ENCODE assay signal across 8 cellular contexts in genomic region chr6:138654715-138655634, GRCh38.
DNase-seq lines count a peak whose midpoint lies in the region; ATAC-seq and TF ChIP-seq lines count a peak whose summit lies in the region.

No MANE protein-coding gene starts in this region.

- no peaks in the 10 kb centered on the region for H3K27me3 ChIP-seq in brain microvascular endothelial cell (replicated peaks)

- ATAC-seq in GM21360 (IDR thresholded peaks at IDR 0.05; ENCODE audit: unreplicated experiment) = peak; percentile 98
- ATAC-seq in HG03457 (IDR thresholded peaks at IDR 0.05; ENCODE audit: unreplicated experiment) = peak; percentile 94

- peak; percentile 51 for DNase-seq in COLO829 (ENCODE audit: low spot score)
- peak; percentile 40 for DNase-seq in brain microvascular endothelial cell
- DNase-seq in stimulated activated CD8-positive, alpha-beta memory T cell treated with anti-CD3 and anti-CD28 coated beads, Interleukin-4, amount 100 ng/mL, for 24 hours (ENCODE audit: low read depth) = peak; percentile 12
- no peak for DNase-seq in NCI-H2227 (lab: John Stamatoyannopoulos, UW; ENCODE audit: unreplicated experiment)
- DNase-seq in KG1 (lab: John Stamatoyannopoulos, UW) = no peak
- DNase-seq in NCI-H1092 treated with DMSO at 0.1 percent for 48 hours (lab: John Stamatoyannopoulos, UW) = no peak

- no peaks in the 10 kb centered on the region for H3K36me3 ChIP-seq in brain microvascular endothelial cell (replicated peaks)

- H3K27ac ChIP-seq in brain microvascular endothelial cell = peak overlapping the region; percentile 17

- in situ Hi-C loops in brain microvascular endothelial cell (cut with HindIII; ENCODE audit: low pct_ligation_motif_present, low sequenced_read_pairs) = no loop called here

- no peak overlapping the region for H3K4me3 ChIP-seq in brain microvascular endothelial cell (ENCODE audit: low read depth, low read length)

- no peak for TF ChIP-seq CTCF in brain microvascular endothelial cell (IDR thresholded peaks at IDR 0.05; ENCODE audit: low read depth, low read length, missing control alignments)

Comparison
In these comparisons a context has a peak if more than half of its experiments do, and no peak if none do; other contexts are left out.
1. DNase-seq: peak in COLO829 (single experiment), brain microvascular endothelial cell (single experiment) and stimulated activated CD8-positive, alpha-beta memory T cell treated with anti-CD3 and anti-CD28 coated beads, Interleukin-4, amount 100 ng/mL, for 24 hours (single experiment); none in NCI-H2227 (single experiment), KG1 (single experiment) and NCI-H1092 treated with DMSO at 0.1 percent for 48 hours (single experiment).